ENCODE assay signal across 7 cellular contexts in the genomic region with DNA sequence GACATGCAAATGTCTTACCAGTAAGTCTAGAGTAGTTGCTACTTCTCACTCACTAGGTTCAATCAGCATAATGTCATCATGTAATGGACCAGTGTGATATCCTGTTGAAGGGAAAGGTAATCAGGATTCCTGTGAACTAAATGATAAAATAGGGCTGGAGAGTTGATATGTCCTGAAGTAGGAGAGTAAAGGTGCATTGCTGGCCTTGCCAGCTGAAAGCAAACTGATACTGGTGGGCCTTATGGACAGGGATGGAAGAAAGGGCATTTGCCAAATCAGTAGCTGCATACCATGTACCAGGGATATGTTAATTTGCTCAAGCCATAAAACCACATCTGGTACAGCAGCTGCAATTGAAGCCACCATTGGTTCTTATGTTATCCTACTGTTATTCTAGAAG.
"Had no signal": no experiment of that assay in that cellular context is flagged by ENCODE, and none has a peak within 500 bp of the region (broad histone marks: within the 10 kb centered on the region; RNA-seq: fewer than 3 reads in every experiment).

No MANE protein-coding gene starts in this region.

- H3K27ac Mint-ChIP-seq: GM23338, H9, HFFc6, IgD-negative memory B cell had no signal

- ATAC-seq: GM23338, HepG2 had no signal

- H3K36me3 Mint-ChIP-seq: IgD-negative memory B cell had no signal

- H3K4me3 Mint-ChIP-seq: GM23338, H9, HFFc6, IgD-negative memory B cell had no signal

- DNase-seq: H9, HCEC 1CT, HFFc6, KBM-7 had no signal

- H3K9me3 Mint-ChIP-seq: GM23338, H9, HFFc6, IgD-negative memory B cell had no signal
